11 cellular contexts compared by ENCODE assay signal in the genomic region with DNA sequence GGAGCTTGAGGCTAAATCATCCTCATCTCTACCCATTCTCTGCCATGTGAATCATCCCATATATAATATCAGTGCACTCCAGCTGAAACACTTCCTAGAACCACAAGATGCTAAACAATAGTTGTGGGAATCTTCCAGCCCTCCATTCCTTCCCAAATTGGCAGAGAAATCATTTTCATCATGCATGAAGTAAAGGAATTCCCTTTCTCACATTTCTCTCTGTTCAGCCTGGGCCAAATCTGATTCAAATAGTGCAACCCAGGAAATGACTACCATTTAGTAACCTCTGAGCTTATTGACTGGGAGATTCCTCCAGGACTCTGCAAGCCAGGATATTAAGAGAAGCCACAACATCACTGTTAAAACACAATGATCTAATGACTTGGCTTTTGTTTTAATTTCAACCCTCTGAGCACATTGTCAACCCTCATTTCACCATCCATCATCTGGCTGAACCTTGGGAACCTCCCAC.
A peak's percentile ranks its signal among the peaks of the same experiment; 100 is the strongest.
DNase-seq lines count a peak whose midpoint lies in the region; ATAC-seq, FAIRE-seq and TF ChIP-seq lines count a peak whose summit lies in the region.
"Had no signal": no experiment of that assay in that cellular context is flagged by ENCODE, and none has a peak within 500 bp of the region (broad histone marks: within the 10 kb centered on the region; RNA-seq: fewer than 3 reads in every experiment).

No MANE protein-coding gene starts in this region.

- H3K36me3 ChIP-seq in adipocyte (ENCODE audit: control insufficient read depth, insufficient read depth, low read length, severe bottlenecking): peaks cover 13% of the 10 kb centered on the region
- no peaks in the 10 kb centered on the region for H3K36me3 ChIP-seq in Caco-2 (ENCODE audit: control insufficient read depth, insufficient read depth, low read length)

- CTCF ChIA-PET in Caco-2 (lab: Charles Lee): no interaction called here

- no peak overlapping the region for H3K4me3 Mint-ChIP-seq in Caco-2 (ENCODE audit: unreplicated experiment)

- no peak overlapping the region for H3K27ac Mint-ChIP-seq in Caco-2 (ENCODE audit: unreplicated experiment)

- intact Hi-C loops in Right ventricle myocardium inferior (cut with DNase I): no loop called here
- intact Hi-C loops in cardiac septum (cut with DNase I): no loop called here
- intact Hi-C loops in Caco-2 (cut with micrococcal nuclease; ENCODE audit: unreplicated experiment): loop anchor here (5.0 kb wide), 1 partner anchor 192 kb away; a partner anchor contains a TSS

- no peak for DNase-seq in Right ventricle myocardium inferior (ENCODE audit: missing footprints)
- no peak for DNase-seq in cardiac septum (ENCODE audit: low spot score)
- DNase-seq in adipocyte (ENCODE audit: low read depth): peak; percentile 84
- peak; percentile 62 for DNase-seq in glomerular visceral epithelial cell (ENCODE audit: extremely low spot score)
- DNase-seq in stromal cell of bone marrow (ENCODE audit: low read depth): peak; percentile 95
- DNase-seq in HTR-8/SVneo (ENCODE audit: insufficient read length, low spot score): no peak
- no peak for DNase-seq in activated CD4-positive, alpha-beta T cell treated with anti-CD3 and anti-CD28 coated beads for 4 hours
- DNase-seq in Caco-2: no peak
- DNase-seq: NCI-H146, upper lobe of left lung had no signal

- no peaks in the 10 kb centered on the region for H3K9me3 Mint-ChIP-seq in Caco-2 (ENCODE audit: unreplicated experiment)

- H3K9me3 ChIP-seq in adipocyte (ENCODE audit: control insufficient read depth, low read length) (no peaks in the 10 kb centered on the region), Caco-2 (no peaks in the 10 kb centered on the region; the same call in 1 of the 2 replicates)
- H3K9me3 ChIP-seq: BLaER1, upper lobe of left lung had no signal

- FAIRE-seq in HTR-8/SVneo (lab: Jason Lieb, UNC): no peak

- no peak overlapping the region for H3K4me3 ChIP-seq in adipocyte (ENCODE audit: low read length)
- H3K4me3 ChIP-seq in Caco-2 (ENCODE audit: low read depth, low read length): no peak overlapping the region
- H3K4me3 ChIP-seq: BLaER1, upper lobe of left lung had no signal

- peak; percentile 42 for ATAC-seq in Right ventricle myocardium inferior

- H3K4me1 ChIP-seq in adipocyte (ENCODE audit: control insufficient read depth, insufficient read depth, low read length) (peaks cover 6% of the 10 kb centered on the region), Caco-2 (no peaks in the 10 kb centered on the region)
- H3K4me1 ChIP-seq: BLaER1 had no signal

- H3K36me3 Mint-ChIP-seq in Caco-2 (ENCODE audit: insufficient read depth, unreplicated experiment): peaks cover 4% of the 10 kb centered on the region

- BruUV-seq in Caco-2 (replicated peaks; lab: Mats Ljungman, UMichigan): no TSS peak

- H3K27me3 Mint-ChIP-seq in Caco-2 (ENCODE audit: insufficient read depth, unreplicated experiment): no peaks in the 10 kb centered on the region

- TF ChIP-seq CTCF in Caco-2 (IDR thresholded peaks at IDR 0.05; ENCODE audit: insufficient read depth in 1 of 2, low read depth in 1 of 2, low read length in 1 of 2, severe bottlenecking in 1 of 2, unreplicated experiment in 1 of 2): no peak

- POLR2A ChIA-PET in Caco-2 (lab: Charles Lee): no interaction called here

- H3K27me3 ChIP-seq in adipocyte (replicated peaks; ENCODE audit: control insufficient read depth, insufficient read depth, low read length) (no peaks in the 10 kb centered on the region), Caco-2 (replicated peaks; ENCODE audit: control insufficient read depth, insufficient read depth, low read length) (no peaks in the 10 kb centered on the region)
- H3K27me3 ChIP-seq: BLaER1, upper lobe of left lung had no signal

- no peaks in the 10 kb centered on the region for H3K4me1 Mint-ChIP-seq in Caco-2 (ENCODE audit: low read depth, unreplicated experiment)

- H3K9ac ChIP-seq in adipocyte (ENCODE audit: low read length): no peak overlapping the region
- H3K9ac ChIP-seq: BLaER1 had no signal

Comparison
In these comparisons a context has a peak if more than half of its experiments do, and no peak if none do; other contexts are left out.
1. DNase-seq: peak in adipocyte (single experiment), glomerular visceral epithelial cell (single experiment) and stromal cell of bone marrow (single experiment); none in Right ventricle myocardium inferior (single experiment), cardiac septum (single experiment), HTR-8/SVneo (single experiment), activated CD4-positive, alpha-beta T cell treated with anti-CD3 and anti-CD28 coated beads for 4 hours (0 of 2) and Caco-2 (0 of 2).